Comparison of ENCODE assay signal across 1 cellular context in genomic region chr10:117894339-117894738, GRCh38.
TF ChIP-seq lines count a peak whose summit lies in the region.

No MANE protein-coding gene starts in this region.

TF ChIP-seq in GM23338, 12 proteins besides CTCF, POLR2A, EP300 and RAD21 (continued from another document):
- no peak for TF ChIP-seq ZNF462 (CRISPR knock-in tag; IDR thresholded peaks at IDR 0.05)
- TF ChIP-seq ETS1 (IDR thresholded peaks at IDR 0.05) = no peak
- TF ChIP-seq REST (IDR thresholded peaks at IDR 0.05; ENCODE audit: unreplicated experiment) = no peak
- no peak for TF ChIP-seq JUNB (IDR thresholded peaks at IDR 0.05; ENCODE audit: unreplicated experiment)
- no peak for TF ChIP-seq CREB1 (CRISPR knock-in tag; IDR thresholded peaks at IDR 0.05; ENCODE audit: low read depth)
- no peak for TF ChIP-seq ZNF114 (CRISPR knock-in tag; IDR thresholded peaks at IDR 0.05)
- TF ChIP-seq ZNF331 (CRISPR knock-in tag; IDR thresholded peaks at IDR 0.05; ENCODE audit: low read depth) = no peak
- TF ChIP-seq POLR2AphosphoS5 (IDR thresholded peaks at IDR 0.05; ENCODE audit: low read depth) = no peak
- no peak for TF ChIP-seq EZH2 (IDR thresholded peaks at IDR 0.05; ENCODE audit: low read depth, unreplicated experiment)
- TF ChIP-seq EZH2phosphoT487 (IDR thresholded peaks at IDR 0.05; ENCODE audit: unreplicated experiment) = no peak
- TF ChIP-seq NANOG (IDR thresholded peaks at IDR 0.05; ENCODE audit: borderline replicate concordance) = no peak
TF ChIP-seq in GM23338: peak in this region for 0.
